In the genomic region with DNA sequence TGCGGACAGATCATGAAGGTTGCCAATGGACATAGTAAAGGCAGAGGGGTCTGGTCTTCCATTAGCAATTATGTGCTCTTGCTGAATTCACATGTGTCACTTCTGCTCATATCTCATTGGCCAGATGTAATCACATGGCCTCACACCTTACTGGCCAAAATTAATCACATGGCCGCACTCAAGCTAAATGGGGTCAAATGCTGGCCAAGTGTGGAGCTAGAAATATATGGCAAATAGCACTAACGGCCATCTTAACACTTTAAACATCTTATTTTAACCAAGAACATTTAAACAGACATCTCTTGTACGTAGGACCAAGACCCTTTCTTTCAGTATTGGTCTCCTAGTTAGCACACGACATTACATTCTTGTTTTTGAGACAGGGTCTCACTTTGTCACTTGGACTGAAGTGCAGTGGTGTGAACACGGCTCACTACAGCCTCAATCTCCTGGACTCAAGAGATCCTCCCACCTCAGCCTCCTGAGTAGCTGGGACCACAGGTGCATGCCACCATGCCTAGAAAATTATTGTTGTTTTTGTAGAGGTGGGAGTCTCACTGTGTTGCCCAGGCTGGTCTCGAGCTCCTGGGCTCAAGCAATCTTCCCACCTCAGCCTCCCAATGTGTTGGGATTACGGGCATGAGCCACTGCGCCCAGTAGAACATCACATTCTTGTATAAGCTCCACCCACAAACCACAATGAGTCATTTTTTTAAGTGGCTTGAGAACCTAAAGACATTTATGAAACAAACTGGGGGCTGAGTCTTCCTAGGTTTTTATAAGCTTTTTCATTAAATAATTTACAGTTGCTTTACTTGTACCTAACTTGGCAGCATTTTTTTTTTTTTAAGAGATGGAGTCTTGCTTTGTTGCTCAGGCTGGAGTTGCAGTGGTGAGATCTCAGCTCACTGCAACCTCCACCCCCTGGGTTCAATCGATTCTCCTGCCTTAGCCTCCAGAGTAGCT, we compare ENCODE assay signal across 9 cellular contexts. TPM values are rescaled to one million over a fixed set of nuclear protein-coding genes. Genes with fewer than 3 reads are reported as not detected.
A peak's percentile ranks its signal among the peaks of the same experiment; 100 is the strongest.
DNase-seq lines count a peak whose midpoint lies in the region; ATAC-seq, FAIRE-seq and TF ChIP-seq lines count a peak whose summit lies in the region.
"Had no signal": no experiment of that assay in that cellular context is flagged by ENCODE, and none has a peak within 500 bp of the region (broad histone marks: within the 10 kb centered on the region; RNA-seq: fewer than 3 reads in every experiment).

No MANE protein-coding gene starts in this region.

- 29% methylated on average over 10 of the region's 10 CpGs for WGBS in K562 (ENCODE audit: insufficient coverage, low coverage, missing lambda C conversion rate)
- WGBS in psoas muscle, 3 donors: 90 to 94% (median 94%) methylated on average over 10 of the region's 10 CpGs
- 89 to 95% methylated on average over 9 to 10 of the region's 10 CpGs for WGBS in endodermal cell (ENCODE audit: insufficient coverage in 1 of 2, insufficient read length in 1 of 2), 2 experiments

- no peak overlapping the region for H3K4me3 Mint-ChIP-seq in endodermal cell

- 0 out of 2 replicates have a peak, but pooled peaks have one; percentile 26 for TF ChIP-seq POLR2A in K562 (conservative IDR thresholded peaks at IDR 0.05)

- POLR2A ChIA-PET in K562 (lab: Yijun Ruan, JAX): interaction anchor here (0.6 to 1.9 kb wide), 8 partner anchors 10 to 1956 kb away, joined by 4 to 7 read pairs (median 4); partner anchors contain the start of gene MED25

- peaks cover 11% of the 10 kb centered on the region for H3K9me1 ChIP-seq in K562 (ENCODE audit: control insufficient read depth, insufficient read depth, low read length)

- H3K36me3 Mint-ChIP-seq in endodermal cell (ENCODE audit: low read depth): peaks cover 30% of the 10 kb centered on the region

- peaks cover 11% of the 10 kb centered on the region for H4K20me1 ChIP-seq in K562 (replicated peaks; ENCODE audit: control insufficient read depth, insufficient read depth, low read length)

- DNase-seq in H4 (ENCODE audit: low spot score) (peak; percentile 94), NOMO-1 treated with DMSO at 0.1 percent for 48 hours (lab: John Stamatoyannopoulos, UW; ENCODE audit: unreplicated experiment) (peak; percentile 77), K562 (ENCODE audit: extremely low read depth in 1 of 4, low spot score in 3 of 4) (peak; percentile 56 to 86 (median 65)), psoas muscle (no peak), endodermal cell (no peak), NCI-H774 (lab: John Stamatoyannopoulos, UW) (no peak)
- DNase-seq: NCI-H1930 had no signal

- TF ChIP-seq CTCF in K562 (IDR thresholded peaks at IDR 0.05 in 2 of 3, conservative IDR thresholded peaks at IDR 0.05 in 1 of 3; ENCODE audit: insufficient read depth in 2 of 3, low read depth in 1 of 3, low read length in 3 of 3) (no peak), psoas muscle (IDR thresholded peaks at IDR 0.05) (no peak), endodermal cell (conservative IDR thresholded peaks at IDR 0.05) (no peak)

- H3K9me3 ChIP-seq in K562 (replicated peaks; ENCODE audit: control insufficient read depth, insufficient read depth, low read depth, low read length) (0 out of 2 replicates have a peak, but pooled peaks cover 6% of the 10 kb centered on the region), psoas muscle (no peaks in the 10 kb centered on the region), endodermal cell (ENCODE audit: control insufficient read depth, low read length) (peaks cover 7% of the 10 kb centered on the region)

- H3K4me3 ChIP-seq in K562 (no peak overlapping the region), psoas muscle (no peak overlapping the region), endodermal cell (ENCODE audit: low read length) (no peak overlapping the region)

- H3K4me2 ChIP-seq in K562 (ENCODE audit: insufficient read depth, low read length): peak overlapping the region; percentile 92

- peaks cover 36% of the 10 kb centered on the region for H3K79me2 ChIP-seq in K562 (ENCODE audit: control insufficient read depth, insufficient read depth, low read length)

- peak overlapping the region in 1 of 2 experiments; percentile 99; a peak in 2 of 4 replicates for H3K9ac ChIP-seq in K562 (ENCODE audit: insufficient read depth in 1 of 2, low read depth in 2 of 2, low read length in 2 of 2)
- H3K9ac ChIP-seq in endodermal cell (ENCODE audit: extremely low read depth, low read length, poor library complexity, severe bottlenecking): no peak overlapping the region

- in situ Hi-C loops in K562 (cut with MboI): no loop called here

- TF ChIP-seq EP300 in K562 (IDR thresholded peaks at IDR 0.05; ENCODE audit: low read length): no peak

- H3K36me3 ChIP-seq in K562 (ENCODE audit: control insufficient read depth, insufficient read depth, low read length) (peaks cover 12% of the 10 kb centered on the region), psoas muscle (ENCODE audit: insufficient read depth in 1 of 2, low read depth in 1 of 2) (no peaks in the 10 kb centered on the region), endodermal cell (ENCODE audit: control insufficient read depth, insufficient read depth, low read length) (peaks cover 12% of the 10 kb centered on the region)

- CTCF ChIA-PET in K562 (lab: Yijun Ruan, JAX; ENCODE audit: low intra/inter-chr PET ratio): no interaction called here

- H3K9me3 Mint-ChIP-seq in endodermal cell: peaks cover 7% of the 10 kb centered on the region

- no TSS peak for BruUV-seq in K562 (replicated peaks; lab: Mats Ljungman, UMichigan)

- peak overlapping the region; percentile 100 for H3K27ac ChIP-seq in K562 (ENCODE audit: extremely low read depth, low read depth, low read length)
- peak overlapping the region; percentile 9 for H3K27ac ChIP-seq in psoas muscle
- H3K27ac ChIP-seq in endodermal cell (ENCODE audit: low read depth, low read length): no peak overlapping the region

- intact Hi-C loops in K562 (cut with micrococcal nuclease): no loop called here
- intact Hi-C loops in psoas muscle (cut with DNase I): no loop called here

- H3K27me3 ChIP-seq in K562 (ENCODE audit: control insufficient read depth in 2 of 2, insufficient read depth in 2 of 2, low read length in 2 of 2) (no peaks in the 10 kb centered on the region), psoas muscle (ENCODE audit: insufficient read depth in 3 of 3, low read length in 2 of 3) (no peaks in the 10 kb centered on the region), endodermal cell (ENCODE audit: control insufficient read depth, insufficient read depth, low read length, poor library complexity, severe bottlenecking) (no peaks in the 10 kb centered on the region)

- H3K27me3 Mint-ChIP-seq in endodermal cell (ENCODE audit: insufficient read depth): no peaks in the 10 kb centered on the region

- H3K27ac Mint-ChIP-seq in endodermal cell: no peak overlapping the region

- ATAC-seq in K562 (peak; percentile 15; the same call in 1 of the 3 replicates), psoas muscle (no peak), HG03025 (IDR thresholded peaks at IDR 0.05; ENCODE audit: low FRiP score, unreplicated experiment) (no peak)

- FAIRE-seq in K562 (lab: Jason Lieb, UNC): peak; percentile 90
- FAIRE-seq: islet of Langerhans had no signal

- H3K4me1 Mint-ChIP-seq in endodermal cell: peaks cover 16% of the 10 kb centered on the region

- H3K4me1 ChIP-seq in K562 (replicated peaks in 1 of 2; ENCODE audit: control insufficient read depth in 2 of 2, insufficient read depth in 2 of 2, low read length in 2 of 2) (peaks cover 39 to 42% of the 10 kb centered on the region in 2 experiments), psoas muscle (peaks cover 34% of the 10 kb centered on the region), endodermal cell (ENCODE audit: control insufficient read depth, insufficient read depth, low read length) (peaks cover 5% of the 10 kb centered on the region)

- peak overlapping the region; percentile 82 for H2AFZ ChIP-seq in K562 (ENCODE audit: low read depth, low read length)

- no peak for TF ChIP-seq RAD21 in K562 (CRISPR knock-in tag; conservative IDR thresholded peaks at IDR 0.05 in 1 of 2, IDR thresholded peaks at IDR 0.05 in 1 of 2)

RNA-seq across cellular contexts. Expression of gene PTOV1, which starts 2.9 kb away (rescaled TPM):
- total RNA-seq in H4 (2014; rRNA removed; shearing (Covaris generic)): 99.9 and 101 TPM in 2 replicates
- 128 and 364 TPM in 2 replicates for total RNA-seq in K562 (2011; cell fraction: chromatin; rRNA removed; ENCODE audit: low replicate concordance)
- 274 and 281 TPM in 2 replicates for total RNA-seq in K562 (2011; cell fraction: nucleolus; rRNA removed)
- total RNA-seq in K562 (2011; cell fraction: nucleoplasm; rRNA removed): 195 and 218 TPM in 2 replicates
- total RNA-seq in K562 (2014; rRNA removed) (61.3 and 79.5 TPM in 2 replicates), K562 (2014; rRNA removed; fragmentation: Illumina TruSeq; extraction: Trizol) (14.0 and 23.3 TPM in 2 replicates), K562 (2015; rRNA removed; fragmentation: Illumina TruSeq; extraction: Trizol) (43.5 and 44.6 TPM in 2 replicates), K562 (2021) (156 and 169 TPM in 2 replicates), psoas muscle (100 to 1,000 TPM in 3 of 4 donors, 10 to 100 TPM in 1; 93.2 to 189 (median 151) TPM), endodermal cell (100 to 1,000 TPM; 279 to 287 TPM)
- polyA plus RNA-seq in K562 (2011; rRNA removed) (33.0 and 58.6 TPM in 2 replicates), K562 (2014; fragmentation: Illumina TruSeq; extraction: Trizol) (61.7 and 81.3 TPM in 2 replicates), K562 (2014; fragmentation: Nextera tagmentation; extraction: Ambion mirVana) (1 to 10 TPM; 4.9 to 9.3 TPM), K562 (2014; rRNA removed) (68.1 and 75.0 TPM in 2 replicates), psoas muscle (100 to 1,000 TPM in 2 of 3 donors, 10 to 100 TPM in 1; 72.1 to 122 (median 106) TPM)
- 39.8 and 67.6 TPM in 2 replicates for polyA plus RNA-seq in K562 (2011; cell fraction: cytosol; rRNA removed)
- 302 and 359 TPM in 2 replicates for polyA plus RNA-seq in K562 (2011; cell fraction: nucleus; rRNA removed)
- 104 and 153 TPM in 2 replicates for polyA plus RNA-seq in K562 (2012)
- 22.8 and 25.3 TPM in 2 replicates for polyA minus RNA-seq in K562 (2011; rRNA and poly(A)+ RNA removed)
- 60.9 and 84.8 TPM in 2 replicates for polyA minus RNA-seq in K562 (2011; cell fraction: cytosol; rRNA and poly(A)+ RNA removed)
- polyA minus RNA-seq in K562 (2011; cell fraction: nucleus; rRNA and poly(A)+ RNA removed): 81.6 and 99.6 TPM in 2 replicates
- polyA plus RNA-seq in endodermal cell (2013, experiment 1 of 2): 359 TPM
- 302 TPM for polyA plus RNA-seq in endodermal cell (2013, experiment 2 of 2)

RNA-seq across cellular contexts. Expression of gene PNKP, which starts 19.4 kb away (rescaled TPM):
- 20.5 and 22.7 TPM in 2 replicates for total RNA-seq in H4 (2014; rRNA removed; shearing (Covaris generic))
- total RNA-seq in K562 (2011; cell fraction: chromatin; rRNA removed; ENCODE audit: low replicate concordance): 168 and 404 TPM in 2 replicates
- total RNA-seq in K562 (2011; cell fraction: nucleolus; rRNA removed): 252 and 258 TPM in 2 replicates
- 178 and 185 TPM in 2 replicates for total RNA-seq in K562 (2011; cell fraction: nucleoplasm; rRNA removed)
- total RNA-seq in K562 (2014; rRNA removed) (56.0 and 59.3 TPM in 2 replicates), K562 (2014; rRNA removed; fragmentation: Illumina TruSeq; extraction: Trizol) (12.3 and 18.1 TPM in 2 replicates), K562 (2015; rRNA removed; fragmentation: Illumina TruSeq; extraction: Trizol) (25.3 and 29.4 TPM in 2 replicates), K562 (2021) (84.9 and 85.4 TPM in 2 replicates), psoas muscle (10 to 100 TPM; 20.6 to 28.2 (median 23.9) TPM), endodermal cell (100 to 1,000 TPM; 161 to 163 TPM)
- polyA plus RNA-seq in K562 (2011; rRNA removed) (13.7 and 21.3 TPM in 2 replicates), K562 (2014; fragmentation: Illumina TruSeq; extraction: Trizol) (26.7 and 30.0 TPM in 2 replicates), K562 (2014; fragmentation: Nextera tagmentation; extraction: Ambion mirVana) (1 to 10 TPM; 2.8 to 3.1 TPM), K562 (2014; rRNA removed) (64.0 and 71.3 TPM in 2 replicates), psoas muscle (10 to 100 TPM; 16.7 to 31.9 (median 18.2) TPM)
- polyA plus RNA-seq in K562 (2011; cell fraction: cytosol; rRNA removed): 12.2 and 25.9 TPM in 2 replicates
- 123 and 164 TPM in 2 replicates for polyA plus RNA-seq in K562 (2011; cell fraction: nucleus; rRNA removed)
- 56.7 and 64.2 TPM in 2 replicates for polyA plus RNA-seq in K562 (2012)
- 6.7 and 8.2 TPM in 2 replicates for polyA minus RNA-seq in K562 (2011; rRNA and poly(A)+ RNA removed)
- 22.8 and 136 TPM in 2 replicates for polyA minus RNA-seq in K562 (2011; cell fraction: cytosol; rRNA and poly(A)+ RNA removed)
- polyA minus RNA-seq in K562 (2011; cell fraction: nucleus; rRNA and poly(A)+ RNA removed): 48.2 and 49.9 TPM in 2 replicates
- polyA plus RNA-seq in endodermal cell (2013, experiment 1 of 2): 78.3 TPM
- 66.1 TPM for polyA plus RNA-seq in endodermal cell (2013, experiment 2 of 2)

RNA-seq across cellular contexts. Expression of gene AKT1S1, which starts 29.1 kb away (rescaled TPM):
- total RNA-seq in H4 (2014; rRNA removed; shearing (Covaris generic)): 12.8 and 13.4 TPM in 2 replicates
- total RNA-seq in K562 (2011; cell fraction: chromatin; rRNA removed; ENCODE audit: low replicate concordance): 24.5 and 49.9 TPM in 2 replicates
- total RNA-seq in K562 (2011; cell fraction: nucleolus; rRNA removed): 34.3 and 39.9 TPM in 2 replicates
- total RNA-seq in K562 (2011; cell fraction: nucleoplasm; rRNA removed): 26.9 and 29.9 TPM in 2 replicates
- total RNA-seq in K562 (2014; rRNA removed) (25.7 and 33.8 TPM in 2 replicates), K562 (2014; rRNA removed; fragmentation: Illumina TruSeq; extraction: Trizol) (5.7 and 6.9 TPM in 2 replicates), K562 (2015; rRNA removed; fragmentation: Illumina TruSeq; extraction: Trizol) (13.5 and 14.4 TPM in 2 replicates), K562 (2021) (50.1 and 50.3 TPM in 2 replicates), psoas muscle (10 to 100 TPM; 56.0 to 82.8 (median 57.2) TPM), endodermal cell (10 to 100 TPM; 41.3 to 47.0 TPM)
- polyA plus RNA-seq in K562 (2011; rRNA removed) (17.1 and 22.4 TPM in 2 replicates), K562 (2014; fragmentation: Illumina TruSeq; extraction: Trizol) (39.0 and 40.7 TPM in 2 replicates), K562 (2014; fragmentation: Nextera tagmentation; extraction: Ambion mirVana) (1 to 10 TPM; 1.2 TPM), K562 (2014; rRNA removed) (38.2 and 45.4 TPM in 2 replicates), psoas muscle (100 to 1,000 TPM in 1 of 3 donors, 10 to 100 TPM in 2; 48.0 to 103 (median 76.0) TPM)
- 34.5 and 68.9 TPM in 2 replicates for polyA plus RNA-seq in K562 (2011; cell fraction: cytosol; rRNA removed)
- polyA plus RNA-seq in K562 (2011; cell fraction: nucleus; rRNA removed): 33.2 and 55.4 TPM in 2 replicates
- polyA plus RNA-seq in K562 (2012): 31.8 and 37.6 TPM in 2 replicates
- 7.8 and 10.3 TPM in 2 replicates for polyA minus RNA-seq in K562 (2011; rRNA and poly(A)+ RNA removed)
- 17.4 and 21.4 TPM in 2 replicates for polyA minus RNA-seq in K562 (2011; cell fraction: cytosol; rRNA and poly(A)+ RNA removed)
- polyA minus RNA-seq in K562 (2011; cell fraction: nucleus; rRNA and poly(A)+ RNA removed): 18.2 and 22.4 TPM in 2 replicates
- 29.0 TPM for polyA plus RNA-seq in endodermal cell (2013, experiment 1 of 2)
- 26.6 TPM for polyA plus RNA-seq in endodermal cell (2013, experiment 2 of 2)

RNA-seq across cellular contexts. Expression of gene TBC1D17, which starts 29.5 kb away (rescaled TPM):
- total RNA-seq in H4 (2014; rRNA removed; shearing (Covaris generic)): 2.6 and 6.8 TPM in 2 replicates
- total RNA-seq in K562 (2011; cell fraction: chromatin; rRNA removed; ENCODE audit: low replicate concordance): 34.8 and 78.7 TPM in 2 replicates
- 40.9 and 43.4 TPM in 2 replicates for total RNA-seq in K562 (2011; cell fraction: nucleolus; rRNA removed)
- 33.2 and 34.5 TPM in 2 replicates for total RNA-seq in K562 (2011; cell fraction: nucleoplasm; rRNA removed)
- total RNA-seq in K562 (2014; rRNA removed): 3.8 and 6.8 TPM in 2 replicates
- 2.6 and 3.2 TPM in 2 replicates for total RNA-seq in K562 (2014; rRNA removed; fragmentation: Illumina TruSeq; extraction: Trizol)
- total RNA-seq in K562 (2015; rRNA removed; fragmentation: Illumina TruSeq; extraction: Trizol): 2.4 and 3.5 TPM in 2 replicates
- 14.2 and 16.0 TPM in 2 replicates for total RNA-seq in K562 (2021)
- 7.4 and 10.5 TPM in 2 replicates for polyA plus RNA-seq in K562 (2011; rRNA removed)
- 8.7 and 14.7 TPM in 2 replicates for polyA plus RNA-seq in K562 (2011; cell fraction: cytosol; rRNA removed)
- polyA plus RNA-seq in K562 (2011; cell fraction: nucleus; rRNA removed): 33.2 and 48.4 TPM in 2 replicates
- polyA plus RNA-seq in K562 (2012): 15.8 and 16.9 TPM in 2 replicates
- polyA plus RNA-seq in K562 (2014; fragmentation: Illumina TruSeq; extraction: Trizol): 8.7 and 11.7 TPM in 2 replicates
- under 1 TPM; 0.42 to 0.46 TPM for polyA plus RNA-seq in K562 (2014; fragmentation: Nextera tagmentation; extraction: Ambion mirVana)
- polyA plus RNA-seq in K562 (2014; rRNA removed): 14.7 and 18.2 TPM in 2 replicates
- polyA minus RNA-seq in K562 (2011; rRNA and poly(A)+ RNA removed): 5.7 and 7.2 TPM in 2 replicates
- 9.1 and 9.2 TPM in 2 replicates for polyA minus RNA-seq in K562 (2011; cell fraction: cytosol; rRNA and poly(A)+ RNA removed)
- polyA minus RNA-seq in K562 (2011; cell fraction: nucleus; rRNA and poly(A)+ RNA removed): 12.3 and 15.3 TPM in 2 replicates
- total RNA-seq in psoas muscle: 100 to 1,000 TPM in 2 of 4 donors, 10 to 100 TPM in 2; 81.8 to 107 (median 94.8) TPM
- 10 to 100 TPM; 36.3 to 62.0 (median 52.6) TPM for polyA plus RNA-seq in psoas muscle
- total RNA-seq in endodermal cell: 10 to 100 TPM; 40.7 to 47.3 TPM
- polyA plus RNA-seq in endodermal cell (2013, experiment 1 of 2): 35.5 TPM
- polyA plus RNA-seq in endodermal cell (2013, experiment 2 of 2): 29.4 TPM

RNA-seq across cellular contexts. Expression of gene MED25, which starts 29.9 kb away (rescaled TPM):
- total RNA-seq in H4 (2014; rRNA removed; shearing (Covaris generic)): 16.1 TPM in 2 replicates
- 109 and 190 TPM in 2 replicates for total RNA-seq in K562 (2011; cell fraction: chromatin; rRNA removed; ENCODE audit: low replicate concordance)
- 97.8 and 99.2 TPM in 2 replicates for total RNA-seq in K562 (2011; cell fraction: nucleolus; rRNA removed)
- total RNA-seq in K562 (2011; cell fraction: nucleoplasm; rRNA removed): 109 and 111 TPM in 2 replicates
- total RNA-seq in K562 (2014; rRNA removed) (19.3 and 30.1 TPM in 2 replicates), K562 (2014; rRNA removed; fragmentation: Illumina TruSeq; extraction: Trizol) (15.7 and 17.1 TPM in 2 replicates), K562 (2015; rRNA removed; fragmentation: Illumina TruSeq; extraction: Trizol) (14.5 and 16.0 TPM in 2 replicates), K562 (2021) (83.5 and 93.9 TPM in 2 replicates), psoas muscle (10 to 100 TPM; 43.0 to 97.8 (median 69.7) TPM), endodermal cell (10 to 100 TPM; 89.1 to 90.0 TPM)
- polyA plus RNA-seq in K562 (2011; rRNA removed) (23.0 and 31.0 TPM in 2 replicates), K562 (2014; fragmentation: Illumina TruSeq; extraction: Trizol) (56.7 and 72.9 TPM in 2 replicates), K562 (2014; fragmentation: Nextera tagmentation; extraction: Ambion mirVana) (1 to 10 TPM; 4.1 to 4.4 TPM), K562 (2014; rRNA removed) (37.8 and 40.3 TPM in 2 replicates), psoas muscle (100 to 1,000 TPM in 1 of 3 donors, 10 to 100 TPM in 2; 24.5 to 125 (median 92.5) TPM)
- 18.3 and 19.6 TPM in 2 replicates for polyA plus RNA-seq in K562 (2011; cell fraction: cytosol; rRNA removed)
- polyA plus RNA-seq in K562 (2011; cell fraction: nucleus; rRNA removed): 111 and 131 TPM in 2 replicates
- polyA plus RNA-seq in K562 (2012): 57.3 and 63.8 TPM in 2 replicates
- polyA minus RNA-seq in K562 (2011; rRNA and poly(A)+ RNA removed): 20.8 and 22.4 TPM in 2 replicates
- 35.9 and 50.9 TPM in 2 replicates for polyA minus RNA-seq in K562 (2011; cell fraction: cytosol; rRNA and poly(A)+ RNA removed)
- polyA minus RNA-seq in K562 (2011; cell fraction: nucleus; rRNA and poly(A)+ RNA removed): 38.8 and 53.6 TPM in 2 replicates
- 83.7 TPM for polyA plus RNA-seq in endodermal cell (2013, experiment 1 of 2)
- 73.4 TPM for polyA plus RNA-seq in endodermal cell (2013, experiment 2 of 2)

Comparison
In these comparisons a context has a peak if more than half of its experiments do, and no peak if none do; other contexts are left out.
1. DNase-seq: peak in H4 (single experiment), NOMO-1 treated with DMSO at 0.1 percent for 48 hours (single experiment) and K562 (4 of 4); none in psoas muscle (0 of 2), endodermal cell (single experiment) and NCI-H774 (single experiment).